ENCODE assay signal across 18 cellular contexts in the genomic region with DNA sequence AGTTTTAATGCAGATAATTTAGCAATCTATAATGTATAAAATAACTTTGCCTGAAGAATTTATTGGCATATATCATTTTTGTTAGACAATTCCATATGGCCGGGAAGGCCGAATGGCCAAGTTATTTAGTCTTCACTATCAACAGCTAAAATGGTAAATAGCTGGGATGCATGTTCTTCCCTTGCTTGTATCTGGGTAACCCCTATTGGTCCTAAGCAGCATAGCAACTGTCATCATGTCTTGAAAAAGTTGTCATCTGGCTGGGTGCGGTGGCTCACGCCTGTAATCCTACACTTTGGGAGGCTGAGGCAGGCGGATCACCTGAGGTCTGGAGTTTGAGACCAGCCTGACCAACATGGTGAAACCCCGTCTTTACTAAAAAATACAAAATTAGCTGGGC.
"Had no signal": no experiment of that assay in that cellular context is flagged by ENCODE, and none has a peak within 500 bp of the region (broad histone marks: within the 10 kb centered on the region; RNA-seq: fewer than 3 reads in every experiment).

No MANE protein-coding gene starts in this region.

- H3K36me3 ChIP-seq: ascending aorta, esophagus muscularis mucosa, tibial artery, vagina had no signal

- H3K4me3 ChIP-seq: ascending aorta, esophagus muscularis mucosa, mucosa of descending colon, tibial artery, vagina had no signal

- H3K4me1 Mint-ChIP-seq: activated CD4-positive, alpha-beta T cell treated with anti-CD3 and anti-CD28 coated beads for 36 hours; naive thymus-derived CD8-positive, alpha-beta T cell; stimulated activated effector memory CD8-positive, alpha-beta T cell treated with anti-CD3 and anti-CD28 coated beads, Interleukin-12 subunit alpha, Interleukin-12 subunit beta, amount 100 ng/mL, for 72 hours had no signal

- DNase-seq: activated CD4-positive, alpha-beta T cell treated with anti-CD3 and anti-CD28 coated beads for 36 hours; activated CD8-positive, alpha-beta memory T cell treated with anti-CD3 and anti-CD28 coated beads, Interleukin-2, amount 50 U/mL, for 4 hours; activated CD8-positive, alpha-beta T cell treated with anti-CD3 and anti-CD28 coated beads for 36 hours; activated gamma-delta T cell treated with Interleukin-2 at 50 U/mL for 16 hours; activated T-cell treated with anti-CD3 and anti-CD28 coated beads, Interleukin-2, amount 50 U/mL, for 72 hours; cortex of kidney; mammary epithelial cell; mucosa of descending colon; naive thymus-derived CD8-positive, alpha-beta T cell; nucleus accumbens; right cardiac atrium; tibial artery had no signal

- H3K27me3 ChIP-seq: ascending aorta, esophagus muscularis mucosa, tibial artery, vagina had no signal

- H3K4me3 Mint-ChIP-seq: activated CD4-positive, alpha-beta T cell treated with anti-CD3 and anti-CD28 coated beads for 36 hours; activated CD8-positive, alpha-beta T cell treated with anti-CD3 and anti-CD28 coated beads for 36 hours; activated T-cell treated with anti-CD3 and anti-CD28 coated beads, Interleukin-2, amount 50 U/mL, for 72 hours; naive thymus-derived CD8-positive, alpha-beta T cell; stimulated activated effector memory CD8-positive, alpha-beta T cell treated with anti-CD3 and anti-CD28 coated beads, Interleukin-12 subunit alpha, Interleukin-12 subunit beta, amount 100 ng/mL, for 72 hours had no signal

- ATAC-seq: activated CD4-positive, alpha-beta T cell treated with anti-CD3 and anti-CD28 coated beads for 36 hours; activated CD8-positive, alpha-beta T cell treated with anti-CD3 and anti-CD28 coated beads for 36 hours; activated T-cell treated with anti-CD3 and anti-CD28 coated beads, Interleukin-2, amount 50 U/mL, for 72 hours; left lobe of liver; mucosa of descending colon; naive thymus-derived CD8-positive, alpha-beta T cell; right cardiac atrium; stimulated activated effector memory CD8-positive, alpha-beta T cell treated with anti-CD3 and anti-CD28 coated beads, Interleukin-12 subunit alpha, Interleukin-12 subunit beta, amount 100 ng/mL, for 72 hours had no signal

- H3K9me3 ChIP-seq: ascending aorta, esophagus muscularis mucosa, mucosa of descending colon, tibial artery, vagina had no signal

- H3K27me3 Mint-ChIP-seq: activated CD4-positive, alpha-beta T cell treated with anti-CD3 and anti-CD28 coated beads for 36 hours; activated CD8-positive, alpha-beta T cell treated with anti-CD3 and anti-CD28 coated beads for 36 hours; naive thymus-derived CD8-positive, alpha-beta T cell had no signal

- H3K36me3 Mint-ChIP-seq: naive thymus-derived CD8-positive, alpha-beta T cell; stimulated activated effector memory CD8-positive, alpha-beta T cell treated with anti-CD3 and anti-CD28 coated beads, Interleukin-12 subunit alpha, Interleukin-12 subunit beta, amount 100 ng/mL, for 72 hours had no signal

- H3K27ac ChIP-seq: ascending aorta, esophagus muscularis mucosa, tibial artery, vagina, VCaP had no signal

- H3K4me1 ChIP-seq: ascending aorta, esophagus muscularis mucosa, tibial artery, vagina had no signal

- H3K27ac Mint-ChIP-seq: activated CD4-positive, alpha-beta T cell treated with anti-CD3 and anti-CD28 coated beads for 36 hours; activated CD8-positive, alpha-beta T cell treated with anti-CD3 and anti-CD28 coated beads for 36 hours; activated T-cell treated with anti-CD3 and anti-CD28 coated beads, Interleukin-2, amount 50 U/mL, for 72 hours; naive thymus-derived CD8-positive, alpha-beta T cell; stimulated activated effector memory CD8-positive, alpha-beta T cell treated with anti-CD3 and anti-CD28 coated beads, Interleukin-12 subunit alpha, Interleukin-12 subunit beta, amount 100 ng/mL, for 72 hours had no signal
